In genomic region chr13:48491423-48492122, GRCh38 we compare ENCODE assay signal across 9 cellular contexts. TPM values are rescaled to one million over a fixed set of nuclear protein-coding genes. Genes with fewer than 3 reads are reported as not detected.
DNase-seq lines count a peak whose midpoint lies in the region; ATAC-seq and TF ChIP-seq lines count a peak whose summit lies in the region.
"Had no signal": no experiment of that assay in that cellular context is flagged by ENCODE, and none has a peak within 500 bp of the region (broad histone marks: within the 10 kb centered on the region; RNA-seq: fewer than 3 reads in every experiment).

No MANE protein-coding gene starts in this region.

- no peak for TF ChIP-seq CTCF in DOHH2 (IDR thresholded peaks at IDR 0.05; ENCODE audit: low read depth, low read length, poor library complexity, severe bottlenecking)
- no peak for TF ChIP-seq CTCF in dorsolateral prefrontal cortex (IDR thresholded peaks at IDR 0.05 in 54 of 56, conservative IDR thresholded peaks at IDR 0.05 in 2 of 56; ENCODE audit: low read depth in 1 of 56, partially characterized antibody in 56 of 56)
- TF ChIP-seq CTCF in prostate gland (IDR thresholded peaks at IDR 0.05), result no peak

- no peaks in the 10 kb centered on the region for H4K20me1 ChIP-seq in DOHH2 (ENCODE audit: control insufficient read depth, insufficient read depth, low read depth, low read length)

- DNase-seq in dorsolateral prefrontal cortex (no peak), prostate gland (ENCODE audit: low spot score) (no peak), islet precursor cell (no peak), HK-2 (ENCODE audit: unreplicated experiment) (no peak)
- DNase-seq: NCI-H2081 treated with DMSO at 0.1 percent for 48 hours had no signal

- H3K9me3 ChIP-seq in DOHH2 (ENCODE audit: control insufficient read depth, insufficient read depth, low read length), result no peaks in the 10 kb centered on the region
- no peaks in the 10 kb centered on the region for H3K9me3 ChIP-seq in prostate gland

- H3K36me3 ChIP-seq in DOHH2 (ENCODE audit: control insufficient read depth, low read length), result peaks cover 21% of the 10 kb centered on the region
- H3K36me3 ChIP-seq in prostate gland, result no peaks in the 10 kb centered on the region

- H3K27me3 ChIP-seq in DOHH2 (ENCODE audit: control insufficient read depth, low read length) (no peaks in the 10 kb centered on the region), dorsolateral prefrontal cortex (no peaks in the 10 kb centered on the region), prostate gland (replicated peaks; ENCODE audit: insufficient read depth) (no peaks in the 10 kb centered on the region)

- peaks cover 28% of the 10 kb centered on the region for H3F3A ChIP-seq in DOHH2 (ENCODE audit: control insufficient read depth, insufficient read depth)

- H3K27ac ChIP-seq in DOHH2 (ENCODE audit: low read depth, low read length) (peak overlapping the region; percentile 77), dorsolateral prefrontal cortex (peak overlapping the region in 57 of 59 donors; percentile 42 to 88 (median 74)), prostate gland (peak overlapping the region; percentile 7 to 50)

- H3K9me2 ChIP-seq in DOHH2 (replicated peaks; ENCODE audit: control insufficient read depth, low read length), result no peaks in the 10 kb centered on the region

- no peaks in the 10 kb centered on the region for H3K79me2 ChIP-seq in DOHH2 (ENCODE audit: control insufficient read depth, low read length)

- H3K4me3 ChIP-seq in DOHH2 (ENCODE audit: low read length) (peak overlapping the region; percentile 53), dorsolateral prefrontal cortex (peak overlapping the region in 40 of 59 donors; percentile 9 to 63 (median 40)), prostate gland (no peak overlapping the region)

- intact Hi-C loops in dorsolateral prefrontal cortex (cut with DNase I) (loop anchor here (2.0 to 10.0 kb wide), 3 partner anchors 41 to 93 kb away; partner anchors contain the start of gene RCBTB2 (in 1 of the 2)), prostate gland (cut with DNase I) (no loop called here)

- peak overlapping the region; percentile 67 for H3K4me2 ChIP-seq in DOHH2 (ENCODE audit: low read length)

- ATAC-seq in HG02870 (IDR thresholded peaks at IDR 0.05; ENCODE audit: unreplicated experiment) (peak; percentile 4), HG02938 (IDR thresholded peaks at IDR 0.05; ENCODE audit: unreplicated experiment) (no peak), GM18907 (IDR thresholded peaks at IDR 0.05; ENCODE audit: unreplicated experiment) (no peak)

- no peak for TF ChIP-seq POLR2A in prostate gland (IDR thresholded peaks at IDR 0.05)

- H3K4me1 ChIP-seq in DOHH2 (ENCODE audit: control insufficient read depth, low read length) (peaks cover 67% of the 10 kb centered on the region), prostate gland (replicated peaks) (no peaks in the 10 kb centered on the region)

RNA-seq across cellular contexts. Expression of gene RCBTB2, which starts 41.3 kb away (rescaled TPM):
- total RNA-seq in dorsolateral prefrontal cortex (10 to 100 TPM in 100 of 120 experiments, 1 to 10 TPM in 20; 7.7 to 20.0 (median 11.9) TPM), prostate gland (10 to 100 TPM; 11.6 to 26.2 TPM)

Comparison
In these comparisons a context has a peak if more than half of its experiments do, and no peak if none do; other contexts are left out.
1. H3K4me3 ChIP-seq: peak in DOHH2 (single experiment) and dorsolateral prefrontal cortex (40 of 59); none in prostate gland (0 of 2).
2. Peak in every context shown above with its lines, with median percentiles within 50 percentile points of each other: H3K27ac ChIP-seq.